Comparison of ENCODE assay signal across 11 cellular contexts in the genomic region with DNA sequence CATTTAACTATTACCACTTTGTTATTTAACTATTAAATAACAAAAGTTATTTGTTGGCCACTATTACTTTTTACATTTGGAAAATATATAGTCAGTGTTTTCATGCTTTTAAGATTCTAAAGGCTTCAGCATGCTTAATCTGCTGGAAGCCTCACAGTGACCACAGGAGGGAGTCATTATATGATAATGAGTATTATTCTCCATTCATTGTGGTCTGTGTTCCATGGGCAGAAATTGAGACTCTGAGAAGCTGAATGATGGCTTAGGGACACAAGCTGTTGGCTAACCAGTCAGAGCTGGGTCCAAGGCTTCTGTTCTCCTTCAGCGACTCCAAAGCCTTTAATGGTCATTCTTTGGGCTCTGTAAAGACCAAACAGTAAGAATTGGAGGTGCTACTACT.
DNase-seq lines count a peak whose midpoint lies in the region; ATAC-seq, FAIRE-seq and TF ChIP-seq lines count a peak whose summit lies in the region.
"Had no signal": no experiment of that assay in that cellular context is flagged by ENCODE, and none has a peak within 500 bp of the region (broad histone marks: within the 10 kb centered on the region; RNA-seq: fewer than 3 reads in every experiment).

No MANE protein-coding gene starts in this region.

- H3K9me3 ChIP-seq in PC-9 (ENCODE audit: insufficient read depth, low read depth): no peaks in the 10 kb centered on the region

- no peak overlapping the region for H3K4me2 ChIP-seq in PC-9

- H3K27ac ChIP-seq in PC-9: no peak overlapping the region
- H3K27ac ChIP-seq: HL-60 had no signal

- FAIRE-seq in GM19239 (lab: Jason Lieb, UNC): peak; percentile 76

- H3F3A ChIP-seq in PC-9 (ENCODE audit: insufficient read depth, low read depth): peaks cover 33% of the 10 kb centered on the region

- H2AFZ ChIP-seq in PC-9: no peak overlapping the region

- peaks cover 43% of the 10 kb centered on the region for H3K4me1 ChIP-seq in PC-9 (replicated peaks; ENCODE audit: insufficient read depth)

- no peaks in the 10 kb centered on the region for H4K20me1 ChIP-seq in PC-9 (ENCODE audit: insufficient read depth)

- BruUV-seq in PC-9 (replicated peaks; lab: Mats Ljungman, UMichigan): no TSS peak

- DNase-seq in AG10803 (ENCODE audit: low read depth) (peak; percentile 61), GM19239 (ENCODE audit: insufficient read length, low spot score) (no peak), PC-9 (no peak), fibroblast of pulmonary artery (ENCODE audit: low read depth) (peak; percentile 68), NCI-H2196 (lab: John Stamatoyannopoulos, UW; ENCODE audit: unreplicated experiment) (no peak), amniotic stem cell (lab: John Stamatoyannopoulos, UW) (no peak), SKM-1 (lab: John Stamatoyannopoulos, UW; ENCODE audit: unreplicated experiment) (no peak)
- DNase-seq: activated B cell treated with CpG ODN at 0.5 μM for 24 hours, right cardiac atrium had no signal

- no peak for ATAC-seq in GM19395 (IDR thresholded peaks at IDR 0.05; ENCODE audit: unreplicated experiment)
- ATAC-seq: right cardiac atrium had no signal

- intact Hi-C loops in PC-9 (cut with micrococcal nuclease; ENCODE audit: unreplicated experiment): loop anchor here (10.0 kb wide), 1 partner anchor 340 kb away; the partner anchor contains the start of gene SRPRB

- H3K9me2 ChIP-seq in PC-9 (ENCODE audit: insufficient read depth): no peaks in the 10 kb centered on the region

- no peaks in the 10 kb centered on the region for H3K36me3 ChIP-seq in PC-9 (ENCODE audit: low read depth)

- POLR2A ChIA-PET in PC-9 (lab: Charles Lee; ENCODE audit: unreplicated experiment): interaction anchor here (0.6 kb wide), 2 partner anchors 16 to 104 kb away, joined by 3 to 5 read pairs; no protein-coding TSS in a partner anchor

- CTCF ChIA-PET in PC-9 (lab: Charles Lee): interaction anchor here (0.6 to 0.9 kb wide), 6 partner anchors 16 to 623 kb away, joined by 4 to 11 read pairs (median 6); no protein-coding TSS in a partner anchor

- no peaks in the 10 kb centered on the region for H3K27me3 ChIP-seq in PC-9 (ENCODE audit: insufficient read depth, low read depth)

- no peak overlapping the region for H3K4me3 ChIP-seq in AG10803 (ENCODE audit: low read length)
- H3K4me3 ChIP-seq in PC-9: no peak overlapping the region
- no peak overlapping the region for H3K4me3 ChIP-seq in fibroblast of pulmonary artery (replicated peaks; ENCODE audit: low read depth, low read length)

- no peaks in the 10 kb centered on the region for H3K79me2 ChIP-seq in PC-9 (ENCODE audit: low read depth)

- TF ChIP-seq CTCF in AG10803 (conservative IDR thresholded peaks at IDR 0.05; ENCODE audit: low read length) (peak; percentile 65), PC-9 (conservative IDR thresholded peaks at IDR 0.05) (peak; percentile 42; the same call in 1 of the 2 replicates), fibroblast of pulmonary artery (IDR thresholded peaks at IDR 0.05; ENCODE audit: low read length, missing control alignments) (peak; percentile 53)

Comparison
In these comparisons a context has a peak if more than half of its experiments do, and no peak if none do; other contexts are left out.
1. DNase-seq: peak in AG10803 (single experiment) and fibroblast of pulmonary artery (single experiment); none in GM19239 (single experiment), PC-9 (0 of 2), NCI-H2196 (single experiment), amniotic stem cell (single experiment) and SKM-1 (single experiment).
2. Peak in every context shown above with its lines, with median percentiles within 50 percentile points of each other: CTCF ChIP-seq.